ENCODE assay signal across 1 cellular context in the genomic region with DNA sequence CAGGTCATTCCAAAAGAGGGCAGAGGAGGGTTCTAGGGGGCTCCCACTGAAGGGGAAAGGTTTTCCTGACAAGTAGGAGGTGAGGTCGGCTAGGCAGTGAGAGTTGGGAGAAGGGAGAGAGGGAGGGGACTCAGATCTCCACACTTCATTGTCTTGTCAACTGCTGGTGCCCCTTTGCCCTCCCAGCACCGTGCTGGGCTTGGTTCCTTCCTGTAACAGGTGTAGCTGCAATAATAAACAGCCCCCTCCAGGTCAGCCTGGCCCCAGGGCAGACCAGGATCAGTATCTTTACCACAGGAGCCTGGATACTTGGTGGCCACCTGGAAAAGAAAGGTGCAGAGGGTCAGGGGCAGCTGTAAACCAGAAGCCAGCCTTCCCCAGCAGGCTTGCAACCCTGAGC.
TF ChIP-seq lines count a peak whose summit lies in the region.

No MANE protein-coding gene starts in this region.

TF ChIP-seq in HepG2, 621 proteins besides CTCF, POLR2A, EP300 and RAD21:
- 0 out of 2 replicates have a peak, but pooled peaks have one; percentile 59 for TF ChIP-seq ZKSCAN5 (CRISPR knock-in tag; IDR thresholded peaks at IDR 0.05)
- no peak for TF ChIP-seq SOX13 (IDR thresholded peaks at IDR 0.05)
- TF ChIP-seq SOX13 (CRISPR knock-in tag; conservative IDR thresholded peaks at IDR 0.05 in 1 of 2, IDR thresholded peaks at IDR 0.05 in 1 of 2): 0 out of 4 replicates have a peak, but pooled peaks of 1 of the 2 experiments have one; percentile 7
- no peak for TF ChIP-seq RAD51 (IDR thresholded peaks at IDR 0.05; ENCODE audit: borderline replicate concordance)
- TF ChIP-seq KAT7 (CRISPR knock-in tag; IDR thresholded peaks at IDR 0.05; ENCODE audit: borderline replicate concordance): no peak
- TF ChIP-seq, protein P1, sequence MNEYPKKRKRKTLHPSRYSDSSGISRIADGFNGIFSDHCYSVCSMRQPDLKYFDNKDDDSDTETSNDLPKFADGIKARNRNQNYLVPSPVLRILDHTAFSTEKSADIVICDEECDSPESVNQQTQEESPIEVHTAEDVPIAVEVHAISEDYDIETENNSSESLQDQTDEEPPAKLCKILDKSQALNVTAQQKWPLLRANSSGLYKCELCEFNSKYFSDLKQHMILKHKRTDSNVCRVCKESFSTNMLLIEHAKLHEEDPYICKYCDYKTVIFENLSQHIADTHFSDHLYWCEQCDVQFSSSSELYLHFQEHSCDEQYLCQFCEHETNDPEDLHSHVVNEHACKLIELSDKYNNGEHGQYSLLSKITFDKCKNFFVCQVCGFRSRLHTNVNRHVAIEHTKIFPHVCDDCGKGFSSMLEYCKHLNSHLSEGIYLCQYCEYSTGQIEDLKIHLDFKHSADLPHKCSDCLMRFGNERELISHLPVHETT (CRISPR knock-in tag; conservative IDR thresholded peaks at IDR 0.05): no peak
- no peak for TF ChIP-seq RNF2 (conservative IDR thresholded peaks at IDR 0.05; ENCODE audit: low read depth)
- no peak for TF ChIP-seq NONO (IDR thresholded peaks at IDR 0.05)
- TF ChIP-seq NONO (CRISPR knock-in tag; conservative IDR thresholded peaks at IDR 0.05): no peak
- TF ChIP-seq SALL1 (CRISPR knock-in tag; IDR thresholded peaks at IDR 0.05): 0 out of 2 replicates have a peak, but pooled peaks have one; percentile 16
- no peak for TF ChIP-seq ZNF282 (IDR thresholded peaks at IDR 0.05; ENCODE audit: partially characterized antibody)
- TF ChIP-seq CEBPB (IDR thresholded peaks at IDR 0.05; ENCODE audit: borderline replicate concordance, low read depth, low read length): no peak
- TF ChIP-seq, protein P2, sequence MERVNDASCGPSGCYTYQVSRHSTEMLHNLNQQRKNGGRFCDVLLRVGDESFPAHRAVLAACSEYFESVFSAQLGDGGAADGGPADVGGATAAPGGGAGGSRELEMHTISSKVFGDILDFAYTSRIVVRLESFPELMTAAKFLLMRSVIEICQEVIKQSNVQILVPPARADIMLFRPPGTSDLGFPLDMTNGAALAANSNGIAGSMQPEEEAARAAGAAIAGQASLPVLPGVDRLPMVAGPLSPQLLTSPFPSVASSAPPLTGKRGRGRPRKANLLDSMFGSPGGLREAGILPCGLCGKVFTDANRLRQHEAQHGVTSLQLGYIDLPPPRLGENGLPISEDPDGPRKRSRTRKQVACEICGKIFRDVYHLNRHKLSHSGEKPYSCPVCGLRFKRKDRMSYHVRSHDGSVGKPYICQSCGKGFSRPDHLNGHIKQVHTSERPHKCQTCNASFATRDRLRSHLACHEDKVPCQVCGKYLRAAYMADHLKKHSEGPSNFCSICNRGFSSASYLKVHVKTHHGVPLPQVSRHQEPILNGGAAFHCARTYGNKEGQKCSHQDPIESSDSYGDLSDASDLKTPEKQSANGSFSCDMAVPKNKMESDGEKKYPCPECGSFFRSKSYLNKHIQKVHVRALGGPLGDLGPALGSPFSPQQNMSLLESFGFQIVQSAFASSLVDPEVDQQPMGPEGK (CRISPR knock-in tag; IDR thresholded peaks at IDR 0.05): 0 out of 2 replicates have a peak, but pooled peaks have one; percentile 21
- TF ChIP-seq ZNF292 (CRISPR knock-in tag; IDR thresholded peaks at IDR 0.05; ENCODE audit: borderline replicate concordance, low read depth): 0 out of 2 replicates have a peak, but pooled peaks have one; percentile 28
- peak; percentile 96 for TF ChIP-seq ZNF12 (CRISPR knock-in tag; IDR thresholded peaks at IDR 0.05)
- no peak for TF ChIP-seq ZKSCAN8 (CRISPR knock-in tag; IDR thresholded peaks at IDR 0.05; ENCODE audit: borderline replicate concordance)
